In the genomic region with DNA sequence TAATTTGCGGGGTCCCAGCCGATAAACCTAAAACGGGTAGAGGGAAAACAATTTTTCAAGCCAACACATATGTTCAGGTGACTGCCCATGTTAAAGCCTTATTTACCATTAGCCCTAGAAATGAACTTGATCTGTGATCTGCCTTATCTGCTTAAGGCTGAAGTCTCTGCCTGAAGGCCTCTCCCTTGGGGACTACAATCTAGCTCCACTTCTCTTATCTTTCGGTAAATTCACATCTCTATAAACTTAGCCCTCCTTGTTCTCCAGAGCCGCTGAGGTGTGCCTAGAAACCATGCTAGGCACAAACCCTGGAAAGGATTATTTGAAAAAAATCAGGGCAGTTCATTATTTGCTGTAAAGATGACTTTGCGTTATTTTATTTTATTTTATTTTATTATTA, we compare ENCODE assay signal across 19 cellular contexts.
DNase-seq lines count a peak whose midpoint lies in the region; ATAC-seq and TF ChIP-seq lines count a peak whose summit lies in the region.
"Had no signal": no experiment of that assay in that cellular context is flagged by ENCODE, and none has a peak within 500 bp of the region (broad histone marks: within the 10 kb centered on the region; RNA-seq: fewer than 3 reads in every experiment).

No MANE protein-coding gene starts in this region.

- H3K9me3 ChIP-seq in left ventricle myocardium inferior (replicated peaks) (peaks cover 7% of the 10 kb centered on the region), endocrine pancreas (ENCODE audit: control insufficient read depth, low read length) (no peaks in the 10 kb centered on the region)

- DNase-seq in left ventricle myocardium inferior (no peak), left cardiac atrium (no peak), NCI-H82 (lab: John Stamatoyannopoulos, UW) (peak; percentile 45), type B pancreatic cell (ENCODE audit: extremely low spot score, unreplicated experiment) (no peak), GF-D8 (lab: John Stamatoyannopoulos, UW) (no peak), AG08395 (ENCODE audit: low spot score) (no peak)
- DNase-seq: Calu3; CD4-positive, CD25-positive, alpha-beta regulatory T cell; DMS79; GOT3; NCI-H146; NCI-H2081 treated with DMSO at 0.1 percent for 48 hours; NCI-H226; NCI-H526; NK-92 treated with Interleukin-12 subunit alpha and Interleukin-12 subunit beta, amount 100 ng/mL, for 24 hours; PC-3 had no signal

- ATAC-seq in left cardiac atrium, result no peak
- ATAC-seq in GM21717 (IDR thresholded peaks at IDR 0.05; ENCODE audit: unreplicated experiment), result no peak
- ATAC-seq: PC-3 had no signal

- H3K27ac Mint-ChIP-seq in type B pancreatic cell, result peak overlapping the region; percentile 19

- no peaks in the 10 kb centered on the region for H3K9me3 Mint-ChIP-seq in type B pancreatic cell

- H3K36me3 Mint-ChIP-seq in type B pancreatic cell, result peaks cover 36% of the 10 kb centered on the region

- H3K4me3 Mint-ChIP-seq in type B pancreatic cell, result no peak overlapping the region
- H3K4me3 Mint-ChIP-seq: CD4-positive, CD25-positive, alpha-beta regulatory T cell had no signal

- H3K9ac ChIP-seq in endocrine pancreas (ENCODE audit: control insufficient read depth, insufficient read depth, low read length), result no peak overlapping the region

- H3K4me3 ChIP-seq in left ventricle myocardium inferior (no peak overlapping the region), endocrine pancreas (ENCODE audit: control insufficient read depth, insufficient read depth, low read length) (peak overlapping the region; percentile 59)
- H3K4me3 ChIP-seq: SK-N-MC had no signal

- intact Hi-C loops in left ventricle myocardium inferior (cut with micrococcal nuclease), result no loop called here
- intact Hi-C loops in left cardiac atrium (cut with DNase I), result no loop called here

- peaks cover 22% of the 10 kb centered on the region for H3K36me3 ChIP-seq in left ventricle myocardium inferior
- no peaks in the 10 kb centered on the region for H3K36me3 ChIP-seq in endocrine pancreas (ENCODE audit: control insufficient read depth, insufficient read depth, low read length)

- H3K27me3 ChIP-seq in left ventricle myocardium inferior (ENCODE audit: low read depth), result no peaks in the 10 kb centered on the region
- no peaks in the 10 kb centered on the region for H3K27me3 ChIP-seq in endocrine pancreas (ENCODE audit: control insufficient read depth, insufficient read depth, low read length)

- peaks cover 5% of the 10 kb centered on the region for H3K4me1 Mint-ChIP-seq in type B pancreatic cell (ENCODE audit: unreplicated experiment)

- H3K4me1 ChIP-seq in left ventricle myocardium inferior, result peaks cover 54% of the 10 kb centered on the region
- peaks cover 5% of the 10 kb centered on the region for H3K4me1 ChIP-seq in endocrine pancreas (ENCODE audit: control insufficient read depth, insufficient read depth, low read length)

- TF ChIP-seq CTCF in left ventricle myocardium inferior (IDR thresholded peaks at IDR 0.05; ENCODE audit: borderline replicate concordance) (no peak), type B pancreatic cell (conservative IDR thresholded peaks at IDR 0.05) (no peak)

- H3K27ac ChIP-seq in left ventricle myocardium inferior (replicated peaks), result peak overlapping the region; percentile 56
- H3K27ac ChIP-seq: SK-N-MC had no signal

- no peaks in the 10 kb centered on the region for H3K27me3 Mint-ChIP-seq in type B pancreatic cell
- H3K27me3 Mint-ChIP-seq: CD4-positive, CD25-positive, alpha-beta regulatory T cell had no signal
